In the genomic region with DNA sequence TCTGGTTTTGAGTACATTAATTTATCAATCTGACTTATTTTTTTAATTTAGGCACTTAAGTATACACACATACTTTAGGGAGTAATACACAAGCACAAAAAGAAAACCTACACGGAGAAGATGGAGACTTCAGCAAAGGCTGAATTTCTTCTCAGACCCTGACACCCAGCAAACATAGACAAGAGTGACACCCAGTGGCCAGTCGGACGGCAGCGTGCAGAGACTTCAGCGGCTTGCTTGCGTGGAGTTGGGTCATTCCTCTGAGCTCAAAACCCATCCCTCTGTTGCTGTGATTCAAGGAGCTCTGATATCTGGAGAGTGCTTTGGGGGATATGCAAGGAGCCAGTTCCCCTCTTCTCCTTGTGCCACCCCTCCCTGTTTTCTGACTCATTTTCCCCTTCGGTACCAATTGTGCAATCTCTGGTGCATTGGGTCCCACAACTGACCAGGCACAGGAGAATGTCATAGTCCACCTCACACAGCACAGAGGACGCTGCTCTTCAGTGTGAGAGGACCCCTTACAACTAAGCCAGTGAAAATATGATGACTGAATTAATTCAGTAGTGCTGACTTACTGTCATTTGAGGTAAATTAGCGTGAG, we compare ENCODE assay signal across 8 cellular contexts. TPM values are rescaled to one million over a fixed set of nuclear protein-coding genes. Genes with fewer than 3 reads are reported as not detected.
A peak's percentile ranks its signal among the peaks of the same experiment; 100 is the strongest.
DNase-seq lines count a peak whose midpoint lies in the region; ATAC-seq and TF ChIP-seq lines count a peak whose summit lies in the region.

No MANE protein-coding gene starts in this region.

- no peak overlapping the region for H3K4me3 ChIP-seq in retinal pigment epithelial cell (ENCODE audit: low read length)

- ATAC-seq in T-cell (replicated peaks in 1 of 4), result peak; percentile 56 to 81 (median 64)
- peak; percentile 51 for ATAC-seq in activated naive CD8-positive, alpha-beta T cell treated with anti-CD3 and anti-CD28 coated beads, Interleukin-2, amount 50 U/mL, for 24 hours
- ATAC-seq in left cardiac atrium, result peak; percentile 93 to 94

- H3K9me3 Mint-ChIP-seq in HFFc6 (no peaks in the 10 kb centered on the region), T-cell (no peaks in the 10 kb centered on the region)
- no peaks in the 10 kb centered on the region for H3K9me3 Mint-ChIP-seq in activated naive CD8-positive, alpha-beta T cell treated with anti-CD3 and anti-CD28 coated beads, Interleukin-2, amount 50 U/mL, for 24 hours

- peaks cover 56% of the 10 kb centered on the region for H3K4me1 Mint-ChIP-seq in HFFc6 (ENCODE audit: low read depth)
- H3K4me1 Mint-ChIP-seq in T-cell, result peaks cover 13 to 27% (median 17%) of the 10 kb centered on the region in 3 donors
- peaks cover 28% of the 10 kb centered on the region for H3K4me1 Mint-ChIP-seq in activated naive CD8-positive, alpha-beta T cell treated with anti-CD3 and anti-CD28 coated beads, Interleukin-2, amount 50 U/mL, for 24 hours

- POLR2A ChIA-PET in T-cell (lab: Charles Lee), result no interaction called here

- H3K4me3 Mint-ChIP-seq in HFFc6 (no peak overlapping the region), T-cell (no peak overlapping the region)
- no peak overlapping the region for H3K4me3 Mint-ChIP-seq in activated naive CD8-positive, alpha-beta T cell treated with anti-CD3 and anti-CD28 coated beads, Interleukin-2, amount 50 U/mL, for 24 hours

- peak; percentile 75 for DNase-seq in HFFc6
- DNase-seq in NCI-H1092 treated with DMSO at 0.1 percent for 48 hours (lab: John Stamatoyannopoulos, UW), result peak; percentile 41
- DNase-seq in T-cell, result peak; percentile 14 to 68 (median 54)
- DNase-seq in activated naive CD8-positive, alpha-beta T cell treated with anti-CD3 and anti-CD28 coated beads, Interleukin-2, amount 50 U/mL, for 24 hours, result peak; percentile 75
- DNase-seq in left cardiac atrium, result peak; percentile 79
- DNase-seq in retinal pigment epithelial cell (ENCODE audit: low read depth), result no peak
- DNase-seq in mesenteric fat pad (ENCODE audit: low spot score), result no peak

- CTCF ChIA-PET in T-cell (lab: Charles Lee), result interaction anchor here (0.6 to 6.2 kb wide), 24 partner anchors 9 to 806 kb away, joined by 3 to 138 read pairs (median 4); no protein-coding TSS in a partner anchor

- intact Hi-C loops in left cardiac atrium (cut with DNase I), result loop anchor here (2.0 to 10.0 kb wide), 4 partner anchors 77 to 301 kb away; no protein-coding TSS in a partner anchor

- TF ChIP-seq CTCF in GM12873 (IDR thresholded peaks at IDR 0.05; ENCODE audit: insufficient read depth, low read depth, low read length, missing control alignments) (peak; percentile 92), HFFc6 (IDR thresholded peaks at IDR 0.05) (peak; percentile 92), retinal pigment epithelial cell (conservative IDR thresholded peaks at IDR 0.05; ENCODE audit: low read depth, low read length) (peak; percentile 94)

- H3K27ac Mint-ChIP-seq in HFFc6, result no peak overlapping the region
- H3K27ac Mint-ChIP-seq in T-cell, result no peak overlapping the region
- H3K27ac Mint-ChIP-seq in activated naive CD8-positive, alpha-beta T cell treated with anti-CD3 and anti-CD28 coated beads, Interleukin-2, amount 50 U/mL, for 24 hours, result no peak overlapping the region

- peaks cover 2% of the 10 kb centered on the region for H3K27me3 Mint-ChIP-seq in HFFc6 (ENCODE audit: insufficient read depth)
- H3K27me3 Mint-ChIP-seq in T-cell, result no peaks in the 10 kb centered on the region
- H3K27me3 Mint-ChIP-seq in activated naive CD8-positive, alpha-beta T cell treated with anti-CD3 and anti-CD28 coated beads, Interleukin-2, amount 50 U/mL, for 24 hours, result peaks cover 6% of the 10 kb centered on the region

- H3K36me3 Mint-ChIP-seq in HFFc6 (ENCODE audit: low read depth) (peaks cover 46% of the 10 kb centered on the region), T-cell (no peaks in the 10 kb centered on the region)
- no peaks in the 10 kb centered on the region for H3K36me3 Mint-ChIP-seq in activated naive CD8-positive, alpha-beta T cell treated with anti-CD3 and anti-CD28 coated beads, Interleukin-2, amount 50 U/mL, for 24 hours (ENCODE audit: low read depth)

RNA-seq across cellular contexts. Expression of gene SH3TC2, which starts 27.5 kb away (rescaled TPM):
- 10 to 100 TPM in 4 of 6 experiments, 1 to 10 TPM in 2; 9.3 to 12.9 (median 10.7) TPM for total RNA-seq in HFFc6 (2021; fragmentation: NEBNext Ultra II Directional; extraction: Animal tissue kit (Norgen Biotek cat#: 25700))
- total RNA-seq in T-cell (not detected), left cardiac atrium (10 to 100 TPM in 1 of 2 donors, 1 to 10 TPM in 1; 3.1 to 20.1 TPM), mesenteric fat pad (0.64 TPM)

Comparison
In these comparisons a context has a peak if more than half of its experiments do, and no peak if none do; other contexts are left out.
1. DNase-seq: peak in HFFc6 (single experiment), NCI-H1092 treated with DMSO at 0.1 percent for 48 hours (single experiment), T-cell (34 of 34), activated naive CD8-positive, alpha-beta T cell treated with anti-CD3 and anti-CD28 coated beads, Interleukin-2, amount 50 U/mL, for 24 hours (single experiment) and left cardiac atrium (single experiment); none in retinal pigment epithelial cell (single experiment) and mesenteric fat pad (single experiment).
2. Peak in every context shown above with its lines, with median percentiles within 50 percentile points of each other: CTCF ChIP-seq and ATAC-seq.